In genomic region chr11:68282141-68282860, GRCh38 we compare ENCODE assay signal across 9 cellular contexts. TPM values are rescaled to one million over a fixed set of nuclear protein-coding genes. Genes with fewer than 3 reads are reported as not detected.
DNase-seq lines count a peak whose midpoint lies in the region; ATAC-seq and TF ChIP-seq lines count a peak whose summit lies in the region.
"Had no signal": no experiment of that assay in that cellular context is flagged by ENCODE, and none has a peak within 500 bp of the region (broad histone marks: within the 10 kb centered on the region; RNA-seq: fewer than 3 reads in every experiment).

No MANE protein-coding gene starts in this region.

- H3K27me3 Mint-ChIP-seq in CD8-positive, alpha-beta T cell (ENCODE audit: low read depth), result peaks cover 3% of the 10 kb centered on the region

- peak overlapping the region; percentile 28; the same call in 1 of the 2 replicates for H3K4me2 ChIP-seq in OCI-LY1 (ENCODE audit: low read length)

- H3K4me3 Mint-ChIP-seq in CD8-positive, alpha-beta T cell, result peak overlapping the region; percentile 70

- peak overlapping the region; percentile 7 for H3K4me3 ChIP-seq in CD8-positive, alpha-beta T cell (ENCODE audit: low read depth, low read length)
- H3K4me3 ChIP-seq in OCI-LY1 (ENCODE audit: low read depth, low read length, poor library complexity, severe bottlenecking) (no peak overlapping the region), epithelial cell of esophagus (ENCODE audit: low read length) (no peak overlapping the region), WERI-Rb-1 (ENCODE audit: low read depth, low read length) (no peak overlapping the region)
- H3K4me3 ChIP-seq: lung had no signal

- peaks cover 16% of the 10 kb centered on the region for H3K4me1 ChIP-seq in CD8-positive, alpha-beta T cell (ENCODE audit: insufficient read depth, low read length)
- H3K4me1 ChIP-seq in OCI-LY1 (ENCODE audit: insufficient read depth, low read length, severe bottlenecking), result peaks cover 11% of the 10 kb centered on the region

- no peaks in the 10 kb centered on the region for H3F3A ChIP-seq in OCI-LY1 (ENCODE audit: insufficient read depth, low read length)

- intact Hi-C loops in CD8-positive, alpha-beta T cell (cut with DNase I, micrococcal nuclease), result loop anchor here in 1 of 2 experiments (1.0 kb wide), 1 partner anchor 10 kb away; no protein-coding TSS in a partner anchor

- H4K20me1 ChIP-seq in OCI-LY1 (ENCODE audit: insufficient read depth, low read length), result no peaks in the 10 kb centered on the region

- H3K9ac ChIP-seq in OCI-LY1 (ENCODE audit: low read length), result no peak overlapping the region

- H3K27ac Mint-ChIP-seq in CD8-positive, alpha-beta T cell, result no peak overlapping the region

- ATAC-seq in CD8-positive, alpha-beta T cell, result peak; percentile 68
- peak; percentile 88 for ATAC-seq in GM21447 (IDR thresholded peaks at IDR 0.05; ENCODE audit: unreplicated experiment)
- ATAC-seq in GM18519 (IDR thresholded peaks at IDR 0.05; ENCODE audit: low FRiP score, unreplicated experiment), result no peak

- no peak for TF ChIP-seq CTCF in CD8-positive, alpha-beta T cell (IDR thresholded peaks at IDR 0.05)
- TF ChIP-seq CTCF in OCI-LY1 (IDR thresholded peaks at IDR 0.05; ENCODE audit: low read length) (no peak), epithelial cell of esophagus (IDR thresholded peaks at IDR 0.05; ENCODE audit: insufficient read depth, low read depth, low read length, missing control alignments) (no peak), WERI-Rb-1 (IDR thresholded peaks at IDR 0.05; ENCODE audit: low read depth, low read length) (no peak)

- H3K9me3 ChIP-seq in CD8-positive, alpha-beta T cell (ENCODE audit: low read length), result no peaks in the 10 kb centered on the region
- H3K9me3 ChIP-seq in OCI-LY1 (ENCODE audit: low read length) (peaks cover 4% of the 10 kb centered on the region), WERI-Rb-1 (ENCODE audit: severe bottlenecking) (no peaks in the 10 kb centered on the region)

- no peaks in the 10 kb centered on the region for H3K79me2 ChIP-seq in OCI-LY1 (ENCODE audit: insufficient read depth, low read length)

- peak in 4 of 7 experiments; percentile 20 to 44 (median 33) for DNase-seq in CD8-positive, alpha-beta T cell
- DNase-seq in epithelial cell of esophagus (ENCODE audit: low read depth) (peak; percentile 75), H4 (ENCODE audit: low spot score) (no peak), WERI-Rb-1 (no peak), DMS79 treated with DMSO at 0.1 percent for 48 hours (lab: John Stamatoyannopoulos, UW) (no peak)

- no peaks in the 10 kb centered on the region for H3K27me3 ChIP-seq in CD8-positive, alpha-beta T cell (ENCODE audit: insufficient read depth, low read length)
- H3K27me3 ChIP-seq in OCI-LY1 (ENCODE audit: insufficient read depth, low read length) (no peaks in the 10 kb centered on the region; the same call in 1 of the 2 replicates), WERI-Rb-1 (ENCODE audit: insufficient read depth, low read depth, severe bottlenecking) (no peaks in the 10 kb centered on the region)

- no peaks in the 10 kb centered on the region for H3K9me2 ChIP-seq in OCI-LY1 (ENCODE audit: low read depth, low read length)

- no peak overlapping the region for H3K27ac ChIP-seq in CD8-positive, alpha-beta T cell (ENCODE audit: low read depth, low read length)
- H3K27ac ChIP-seq in OCI-LY1 (ENCODE audit: low read depth, low read length, poor library complexity, severe bottlenecking), result no peak overlapping the region
- H3K27ac ChIP-seq in WERI-Rb-1, result no peak overlapping the region

- no peak overlapping the region for H2AFZ ChIP-seq in OCI-LY1 (ENCODE audit: low read length)

- CTCF ChIA-PET in CD8-positive, alpha-beta T cell (lab: Charles Lee), result interaction anchor here (1.0 to 1.8 kb wide), 2 partner anchors 15 to 25 kb away, joined by 3 to 9 read pairs; no protein-coding TSS in a partner anchor

- no peaks in the 10 kb centered on the region for H3K9me3 Mint-ChIP-seq in CD8-positive, alpha-beta T cell

- H3K4me1 Mint-ChIP-seq in CD8-positive, alpha-beta T cell (ENCODE audit: low read depth), result peaks cover 17% of the 10 kb centered on the region

- no peaks in the 10 kb centered on the region for H3K36me3 ChIP-seq in CD8-positive, alpha-beta T cell (ENCODE audit: insufficient read depth, low read length)
- H3K36me3 ChIP-seq in OCI-LY1 (ENCODE audit: insufficient read depth, low read length), result no peaks in the 10 kb centered on the region; the same call in 1 of the 2 replicates
- H3K36me3 ChIP-seq in WERI-Rb-1, result no peaks in the 10 kb centered on the region

- no peaks in the 10 kb centered on the region for H3K36me3 Mint-ChIP-seq in CD8-positive, alpha-beta T cell

- POLR2A ChIA-PET in CD8-positive, alpha-beta T cell (lab: Charles Lee), result interaction anchor here (2.0 kb wide), 1 partner anchor 10 kb away, joined by 5 read pairs; the partner anchor contains the start of gene C11orf24

RNA-seq across cellular contexts. Expression of gene C11orf24, which starts 10.5 kb away (rescaled TPM):
- 1 to 10 TPM; 6.5 to 8.2 TPM for total RNA-seq in CD8-positive, alpha-beta T cell
- 61.7 and 62.5 TPM in 2 replicates for total RNA-seq in H4 (2014; rRNA removed; shearing (Covaris generic))

RNA-seq across cellular contexts. Expression of gene LRP5, which starts 30.1 kb away (rescaled TPM):
- total RNA-seq in CD8-positive, alpha-beta T cell, result 1 to 10 TPM; 1.1 to 1.5 TPM
- total RNA-seq in H4 (2014; rRNA removed; shearing (Covaris generic)), result 14.1 and 22.7 TPM in 2 replicates

Comparison
In these comparisons a context has a peak if more than half of its experiments do, and no peak if none do; other contexts are left out.
1. DNase-seq: peak in CD8-positive, alpha-beta T cell (4 of 7) and epithelial cell of esophagus (single experiment); none in H4 (single experiment), WERI-Rb-1 (single experiment) and DMS79 treated with DMSO at 0.1 percent for 48 hours (single experiment).